1 cellular context compared by ENCODE assay signal in the genomic region with DNA sequence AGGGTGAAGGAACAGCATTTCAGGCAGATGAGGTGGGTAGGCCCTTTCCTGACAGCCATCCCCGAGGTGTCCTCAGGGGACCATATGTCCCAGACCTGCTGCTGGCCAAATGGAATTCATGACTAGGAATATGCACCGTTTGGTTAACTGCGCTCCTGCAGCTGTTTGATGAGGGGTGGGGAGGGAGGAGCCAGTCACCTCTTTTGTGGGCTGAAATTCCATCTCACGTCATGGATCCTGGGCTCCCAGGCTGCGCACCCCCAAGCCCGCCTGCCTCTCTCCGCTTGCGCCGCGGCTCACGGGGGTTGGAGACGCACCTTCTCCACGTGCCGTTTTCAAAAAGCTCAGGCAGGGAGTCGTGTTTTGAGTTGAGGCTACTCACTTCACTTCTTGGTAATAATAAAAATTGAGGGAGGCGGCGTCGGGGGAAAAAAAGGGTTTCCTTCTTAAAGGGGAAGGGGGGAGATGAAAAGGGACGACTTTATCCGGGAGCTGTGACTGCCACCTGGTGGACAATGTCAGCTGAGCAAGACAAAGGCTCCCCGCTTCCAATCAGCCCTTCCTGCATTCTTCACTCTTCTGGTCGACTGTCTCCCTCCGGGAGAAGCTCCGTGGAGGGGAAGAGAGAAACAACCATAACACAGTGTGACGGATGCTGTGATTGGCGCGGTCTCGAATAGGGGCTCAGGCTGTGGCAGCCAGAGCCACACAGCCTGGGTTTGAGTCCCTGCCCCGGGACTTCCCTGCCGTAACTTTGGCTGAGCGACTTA.
A peak's percentile ranks its signal among the peaks of the same experiment; 100 is the strongest.
TF ChIP-seq lines count a peak whose summit lies in the region.

No MANE protein-coding gene starts in this region.

TF ChIP-seq in HEK293, 187 proteins besides CTCF, POLR2A, EP300 and RAD21 (continued from another document and continues in another):
- peak; percentile 89 for TF ChIP-seq ZNF692 (tag by site-specific recombination; IDR thresholded peaks at IDR 0.05)
- no peak for TF ChIP-seq ZNF610 (tag by site-specific recombination; IDR thresholded peaks at IDR 0.05; ENCODE audit: borderline replicate concordance)
- TF ChIP-seq GLI2 (tag by site-specific recombination; IDR thresholded peaks at IDR 0.05; ENCODE audit: borderline replicate concordance, low read depth), result no peak
- TF ChIP-seq ZBTB48 (tag by site-specific recombination; IDR thresholded peaks at IDR 0.05), result peak; percentile 18; the same call in 1 of the 2 replicates
- TF ChIP-seq ZNF223 (tag by site-specific recombination; IDR thresholded peaks at IDR 0.05), result no peak
- no peak for TF ChIP-seq MYNN (tag by site-specific recombination; IDR thresholded peaks at IDR 0.05; ENCODE audit: borderline replicate concordance)
- TF ChIP-seq, protein P1, sequence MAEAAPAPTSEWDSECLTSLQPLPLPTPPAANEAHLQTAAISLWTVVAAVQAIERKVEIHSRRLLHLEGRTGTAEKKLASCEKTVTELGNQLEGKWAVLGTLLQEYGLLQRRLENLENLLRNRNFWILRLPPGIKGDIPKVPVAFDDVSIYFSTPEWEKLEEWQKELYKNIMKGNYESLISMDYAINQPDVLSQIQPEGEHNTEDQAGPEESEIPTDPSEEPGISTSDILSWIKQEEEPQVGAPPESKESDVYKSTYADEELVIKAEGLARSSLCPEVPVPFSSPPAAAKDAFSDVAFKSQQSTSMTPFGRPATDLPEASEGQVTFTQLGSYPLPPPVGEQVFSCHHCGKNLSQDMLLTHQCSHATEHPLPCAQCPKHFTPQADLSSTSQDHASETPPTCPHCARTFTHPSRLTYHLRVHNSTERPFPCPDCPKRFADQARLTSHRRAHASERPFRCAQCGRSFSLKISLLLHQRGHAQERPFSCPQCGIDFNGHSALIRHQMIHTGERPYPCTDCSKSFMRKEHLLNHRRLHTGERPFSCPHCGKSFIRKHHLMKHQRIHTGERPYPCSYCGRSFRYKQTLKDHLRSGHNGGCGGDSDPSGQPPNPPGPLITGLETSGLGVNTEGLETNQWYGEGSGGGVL (tag by site-specific recombination; IDR thresholded peaks at IDR 0.05), result no peak
- TF ChIP-seq ZFP3 (tag by site-specific recombination; IDR thresholded peaks at IDR 0.05; ENCODE audit: low read depth), result no peak
- TF ChIP-seq ZNF670 (tag by site-specific recombination; IDR thresholded peaks at IDR 0.05; ENCODE audit: low read depth), result no peak
- TF ChIP-seq, protein P2, sequence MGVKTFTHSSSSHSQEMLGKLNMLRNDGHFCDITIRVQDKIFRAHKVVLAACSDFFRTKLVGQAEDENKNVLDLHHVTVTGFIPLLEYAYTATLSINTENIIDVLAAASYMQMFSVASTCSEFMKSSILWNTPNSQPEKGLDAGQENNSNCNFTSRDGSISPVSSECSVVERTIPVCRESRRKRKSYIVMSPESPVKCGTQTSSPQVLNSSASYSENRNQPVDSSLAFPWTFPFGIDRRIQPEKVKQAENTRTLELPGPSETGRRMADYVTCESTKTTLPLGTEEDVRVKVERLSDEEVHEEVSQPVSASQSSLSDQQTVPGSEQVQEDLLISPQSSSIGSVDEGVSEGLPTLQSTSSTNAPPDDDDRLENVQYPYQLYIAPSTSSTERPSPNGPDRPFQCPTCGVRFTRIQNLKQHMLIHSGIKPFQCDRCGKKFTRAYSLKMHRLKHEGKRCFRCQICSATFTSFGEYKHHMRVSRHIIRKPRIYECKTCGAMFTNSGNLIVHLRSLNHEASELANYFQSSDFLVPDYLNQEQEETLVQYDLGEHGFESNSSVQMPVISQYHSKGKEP (tag by site-specific recombination; IDR thresholded peaks at IDR 0.05), result no peak
- no peak for TF ChIP-seq ZNF169 (tag by site-specific recombination; IDR thresholded peaks at IDR 0.05)
- no peak for TF ChIP-seq KLF9 (tag by site-specific recombination; IDR thresholded peaks at IDR 0.05; ENCODE audit: low read depth)
- no peak for TF ChIP-seq ZNF776 (tag by site-specific recombination; IDR thresholded peaks at IDR 0.05; ENCODE audit: borderline replicate concordance)
- no peak for TF ChIP-seq ZNF518A (tag by site-specific recombination; conservative IDR thresholded peaks at IDR 0.05; ENCODE audit: low read depth)
- no peak for TF ChIP-seq BCL11B (tag by site-specific recombination; IDR thresholded peaks at IDR 0.05; ENCODE audit: low read depth)
- TF ChIP-seq ZFP69B (tag by site-specific recombination; IDR thresholded peaks at IDR 0.05), result peak; percentile 78; the same call in 1 of the 2 replicates
- no peak for TF ChIP-seq ZNF146 (tag by site-specific recombination; IDR thresholded peaks at IDR 0.05)
- TF ChIP-seq PRDM6 (tag by site-specific recombination; IDR thresholded peaks at IDR 0.05), result no peak
- TF ChIP-seq ZNF184 (tag by site-specific recombination; IDR thresholded peaks at IDR 0.05), result no peak
- TF ChIP-seq ZNF132 (tag by site-specific recombination; IDR thresholded peaks at IDR 0.05; ENCODE audit: borderline replicate concordance), result no peak
- TF ChIP-seq, protein P3, sequence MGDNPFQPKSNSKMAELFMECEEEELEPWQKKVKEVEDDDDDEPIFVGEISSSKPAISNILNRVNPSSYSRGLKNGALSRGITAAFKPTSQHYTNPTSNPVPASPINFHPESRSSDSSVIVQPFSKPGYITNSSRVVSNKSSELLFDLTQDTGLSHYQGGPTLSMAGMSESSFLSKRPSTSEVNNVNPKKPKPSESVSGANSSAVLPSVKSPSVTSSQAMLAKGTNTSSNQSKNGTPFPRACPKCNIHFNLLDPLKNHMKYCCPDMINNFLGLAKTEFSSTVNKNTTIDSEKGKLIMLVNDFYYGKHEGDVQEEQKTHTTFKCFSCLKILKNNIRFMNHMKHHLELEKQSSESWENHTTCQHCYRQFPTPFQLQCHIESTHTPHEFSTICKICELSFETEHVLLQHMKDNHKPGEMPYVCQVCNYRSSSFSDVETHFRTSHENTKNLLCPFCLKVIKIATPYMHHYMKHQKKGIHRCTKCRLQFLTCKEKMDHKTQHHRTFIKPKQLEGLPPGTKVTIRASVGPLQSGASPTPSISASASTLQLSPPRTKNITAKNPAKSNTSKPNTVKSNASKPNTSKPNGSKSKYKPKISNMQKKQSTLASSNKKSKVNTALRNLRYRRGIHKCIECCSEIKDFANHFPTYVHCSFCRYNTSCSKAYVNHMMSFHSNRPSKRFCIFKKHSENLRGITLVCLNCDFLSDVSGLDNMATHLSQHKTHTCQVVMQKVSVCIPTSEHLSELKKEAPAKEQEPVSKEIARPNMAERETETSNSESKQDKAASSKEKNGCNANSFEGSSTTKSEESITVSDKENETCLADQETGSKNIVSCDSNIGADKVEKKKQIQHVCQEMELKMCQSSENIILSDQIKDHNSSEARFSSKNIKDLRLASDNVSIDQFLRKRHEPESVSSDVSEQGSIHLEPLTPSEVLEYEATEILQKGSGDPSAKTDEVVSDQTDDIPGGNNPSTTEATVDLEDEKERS (tag by site-specific recombination; IDR thresholded peaks at IDR 0.05), result 0 out of 2 replicates have a peak, but pooled peaks have one; percentile 8
- TF ChIP-seq REPIN1 (tag by site-specific recombination; IDR thresholded peaks at IDR 0.05; ENCODE audit: low read depth), result no peak
- TF ChIP-seq ZNF391 (tag by site-specific recombination; IDR thresholded peaks at IDR 0.05; ENCODE audit: borderline replicate concordance, low read depth), result peak; percentile 76; the same call in 1 of the 2 replicates
- peak; percentile 54; the same call in 1 of the 2 replicates for TF ChIP-seq ZNF600 (tag by site-specific recombination; IDR thresholded peaks at IDR 0.05)
- no peak for TF ChIP-seq ZFHX2 (tag by site-specific recombination; conservative IDR thresholded peaks at IDR 0.05)
- no peak for TF ChIP-seq ZBTB26 (tag by site-specific recombination; optimal IDR thresholded peaks at IDR 0.05)
- TF ChIP-seq ZBTB20 (tag by site-specific recombination; IDR thresholded peaks at IDR 0.05), result no peak
- TF ChIP-seq ZNF24 (tag by site-specific recombination; IDR thresholded peaks at IDR 0.05), result no peak
- 0 out of 2 replicates have a peak, but pooled peaks have one; percentile 20 for TF ChIP-seq ZNF335 (tag by site-specific recombination; conservative IDR thresholded peaks at IDR 0.05)
- no peak for TF ChIP-seq ZNF404 (tag by site-specific recombination; IDR thresholded peaks at IDR 0.05)
- TF ChIP-seq, protein P4, sequence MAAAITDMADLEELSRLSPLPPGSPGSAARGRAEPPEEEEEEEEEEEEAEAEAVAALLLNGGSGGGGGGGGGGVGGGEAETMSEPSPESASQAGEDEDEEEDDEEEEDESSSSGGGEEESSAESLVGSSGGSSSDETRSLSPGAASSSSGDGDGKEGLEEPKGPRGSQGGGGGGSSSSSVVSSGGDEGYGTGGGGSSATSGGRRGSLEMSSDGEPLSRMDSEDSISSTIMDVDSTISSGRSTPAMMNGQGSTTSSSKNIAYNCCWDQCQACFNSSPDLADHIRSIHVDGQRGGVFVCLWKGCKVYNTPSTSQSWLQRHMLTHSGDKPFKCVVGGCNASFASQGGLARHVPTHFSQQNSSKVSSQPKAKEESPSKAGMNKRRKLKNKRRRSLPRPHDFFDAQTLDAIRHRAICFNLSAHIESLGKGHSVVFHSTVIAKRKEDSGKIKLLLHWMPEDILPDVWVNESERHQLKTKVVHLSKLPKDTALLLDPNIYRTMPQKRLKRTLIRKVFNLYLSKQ (tag by site-specific recombination; IDR thresholded peaks at IDR 0.05; ENCODE audit: borderline replicate concordance), result no peak
- TF ChIP-seq ZNF266 (tag by site-specific recombination; IDR thresholded peaks at IDR 0.05; ENCODE audit: low read depth), result no peak
- no peak; the same call in 1 of the 2 replicates for TF ChIP-seq ZNF394 (tag by site-specific recombination; IDR thresholded peaks at IDR 0.05; ENCODE audit: borderline replicate concordance)
- TF ChIP-seq ZNF837 (tag by site-specific recombination; IDR thresholded peaks at IDR 0.05), result no peak
- no peak for TF ChIP-seq BCL11A (tag by site-specific recombination; IDR thresholded peaks at IDR 0.05; ENCODE audit: low read depth)
- no peak for TF ChIP-seq KLF10 (tag by site-specific recombination; IDR thresholded peaks at IDR 0.05)
- no peak for TF ChIP-seq ZNF529 (tag by site-specific recombination; IDR thresholded peaks at IDR 0.05; ENCODE audit: insufficient replicate concordance)
- TF ChIP-seq ZNF549 (tag by site-specific recombination; IDR thresholded peaks at IDR 0.05), result no peak
- no peak for TF ChIP-seq SP7 (tag by site-specific recombination; IDR thresholded peaks at IDR 0.05)
- no peak for TF ChIP-seq ZNF510 (tag by site-specific recombination; IDR thresholded peaks at IDR 0.05; ENCODE audit: insufficient replicate concordance)
- TF ChIP-seq ZNF324 (tag by site-specific recombination; IDR thresholded peaks at IDR 0.05), result no peak
- TF ChIP-seq ZNF660 (tag by site-specific recombination; IDR thresholded peaks at IDR 0.05), result peak; percentile 81
